ENCODE assay signal across 28 cellular contexts in the genomic region with DNA sequence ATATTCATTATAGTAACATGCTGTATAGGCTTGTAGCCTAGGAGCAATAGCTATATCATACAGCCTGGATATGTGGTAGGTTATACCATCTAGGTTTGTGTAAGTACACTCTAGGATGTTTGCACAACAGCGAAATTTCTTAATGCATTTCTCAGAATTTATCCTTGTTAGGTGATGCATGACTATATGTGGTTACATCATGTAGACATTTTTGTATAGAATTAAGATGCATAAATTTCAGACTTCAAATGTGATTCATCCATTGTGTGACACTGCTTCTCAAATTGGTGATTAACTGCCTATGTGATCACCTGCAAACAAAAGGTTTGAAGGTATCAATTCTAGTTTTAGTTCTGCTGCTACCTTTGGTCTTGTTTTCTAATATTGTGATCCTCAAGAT.
"Had no signal": no experiment of that assay in that cellular context is flagged by ENCODE, and none has a peak within 500 bp of the region (broad histone marks: within the 10 kb centered on the region; RNA-seq: fewer than 3 reads in every experiment).

No MANE protein-coding gene starts in this region.

- H3K4me1 ChIP-seq: pancreas, prostate gland, right atrium auricular region, right lobe of liver, sigmoid colon, suprapubic skin, testis, tibial artery, transverse colon, upper lobe of right lung, uterus had no signal

- FAIRE-seq: pancreas, small intestine had no signal

- H3K9me3 ChIP-seq: neutrophil, pancreas, prostate gland, right atrium auricular region, right lobe of liver, sigmoid colon, suprapubic skin, testis, tibial artery, transverse colon, upper lobe of right lung, uterus had no signal

- H3K4me3 ChIP-seq: pancreas, prostate gland, right atrium auricular region, right lobe of liver, sigmoid colon, suprapubic skin, testis, tibial artery, transverse colon, upper lobe of right lung, uterus had no signal

- H3K27ac ChIP-seq: neutrophil, pancreas, prostate gland, right atrium auricular region, right lobe of liver, sigmoid colon, suprapubic skin, testis, tibial artery, transverse colon, upper lobe of right lung, uterus had no signal

- H3K36me3 ChIP-seq: neutrophil, pancreas, prostate gland, right atrium auricular region, right lobe of liver, sigmoid colon, suprapubic skin, tibial artery, transverse colon, upper lobe of right lung, uterus had no signal

- ATAC-seq: naive thymus-derived CD8-positive, alpha-beta T cell; natural killer cell treated with Interleukin-12 subunit alpha and Interleukin-12 subunit beta and Interleukin-15 and Interleukin-18, amount 100 ng/mL, for 72 hours; pancreas; right lobe of liver; stimulated activated memory B cell treated with anti-CD40 and anti-IgM and Interleukin-4, amounts not matched to agents 10 μg/mL and 1 μg/mL and 100 μg/mL, for 72 hours; stimulated activated naive CD8-positive, alpha-beta T cell treated with anti-CD3 and anti-CD28 coated beads, Interleukin-15, amount 100 ng/mL, for 72 hours; stimulated activated naive CD8-positive, alpha-beta T cell treated with anti-CD3 and anti-CD28 coated beads, Interleukin-15, Interleukin-2, amounts not matched to agents 100 U/mL and 50 U/mL, for 24 hours; upper lobe of right lung had no signal

- H3K27me3 ChIP-seq: neutrophil, pancreas, right atrium auricular region, right lobe of liver, sigmoid colon, suprapubic skin, testis, tibial artery, transverse colon, upper lobe of right lung, uterus had no signal

- DNase-seq: naive thymus-derived CD8-positive, alpha-beta T cell; nephron progenitor cell; nucleus accumbens; pancreas; retina; right lobe of liver; sigmoid colon; small intestine; stimulated activated CD4-positive, alpha-beta T cell treated with anti-CD3 and anti-CD28 coated beads, Interleukin-15, amount 100 ng/mL, for 24 hours; stimulated activated CD4-positive, alpha-beta T cell treated with anti-CD3 and anti-CD28 coated beads, Interleukin-2, amount 100 ng/mL, for 24 hours; stimulated activated CD4-positive, alpha-beta T cell treated with anti-CD3 and anti-CD28 coated beads, Interleukin-2, amount 100 ng/mL, for 48 hours; stimulated activated CD4-positive, alpha-beta T cell treated with anti-CD3 and anti-CD28 coated beads, Interleukin-4, amount 100 ng/mL, for 4 hours; stimulated activated CD8-positive, alpha-beta memory T cell treated with anti-CD3 and anti-CD28 coated beads, Interleukin-4, amount 100 ng/mL, for 48 hours; stimulated activated naive CD4-positive, alpha-beta T cell; stimulated activated naive CD8-positive, alpha-beta T cell treated with anti-CD3 and anti-CD28 coated beads, Interleukin-15, amount 100 ng/mL, for 72 hours; stimulated activated naive CD8-positive, alpha-beta T cell treated with anti-CD3 and anti-CD28 coated beads, Interleukin-15, Interleukin-2, amounts not matched to agents 100 U/mL and 50 U/mL, for 24 hours; substantia nigra; testis; tibial artery; transverse colon; upper lobe of right lung; uterus had no signal
